Comparison of ENCODE assay signal across 11 cellular contexts in genomic region chr17:80498242-80498919, GRCh38. TPM values are rescaled to one million over a fixed set of nuclear protein-coding genes. Genes with fewer than 3 reads are reported as not detected.
DNase-seq lines count a peak whose midpoint lies in the region; ATAC-seq and TF ChIP-seq lines count a peak whose summit lies in the region.
"Had no signal": no experiment of that assay in that cellular context is flagged by ENCODE, and none has a peak within 500 bp of the region (broad histone marks: within the 10 kb centered on the region; RNA-seq: fewer than 3 reads in every experiment).

No MANE protein-coding gene starts in this region.

- H3K36me3 Mint-ChIP-seq in endothelial cell (ENCODE audit: low read depth, unreplicated experiment) (peaks cover 4% of the 10 kb centered on the region), nephron (ENCODE audit: low read depth) (no peaks in the 10 kb centered on the region)
- H3K36me3 Mint-ChIP-seq in activated T-cell treated with anti-CD3 and anti-CD28 coated beads, Interleukin-2, amount 50 U/mL, for 4 hours (ENCODE audit: insufficient read depth) = no peaks in the 10 kb centered on the region

- H3K27ac Mint-ChIP-seq in endothelial cell (ENCODE audit: unreplicated experiment) = no peak overlapping the region
- H3K27ac Mint-ChIP-seq in nephron = peak overlapping the region in 2 of 3 experiments; percentile 6 to 9

- ATAC-seq in activated T-cell treated with anti-CD3 and anti-CD28 coated beads, Interleukin-2, amount 50 U/mL, for 4 hours = no peak
- ATAC-seq in HG02852 (IDR thresholded peaks at IDR 0.05; ENCODE audit: unreplicated experiment) = no peak

- no peak for TF ChIP-seq CTCF in A673 (conservative IDR thresholded peaks at IDR 0.05; ENCODE audit: low read depth, low read length)
- no peak for TF ChIP-seq CTCF in endothelial cell (IDR thresholded peaks at IDR 0.05; ENCODE audit: unreplicated experiment)
- TF ChIP-seq CTCF in nephron (IDR thresholded peaks at IDR 0.05; ENCODE audit: unreplicated experiment in 3 of 3) = no peak

- no TSS peak for BruUV-seq in A673 (replicated peaks; lab: Mats Ljungman, UMichigan)

- no peaks in the 10 kb centered on the region for H3K27me3 ChIP-seq in A673 (replicated peaks; ENCODE audit: insufficient read depth, low read depth, low read length, poor library complexity)

- no peak overlapping the region for H3K27ac ChIP-seq in A673 (ENCODE audit: low read depth, low read length, poor library complexity, severe bottlenecking)
- H3K27ac ChIP-seq: C4-2B, hepatocyte had no signal

- H3K4me1 Mint-ChIP-seq in endothelial cell (ENCODE audit: unreplicated experiment) (no peaks in the 10 kb centered on the region), nephron (peaks cover 24% of the 10 kb centered on the region)
- H3K4me1 Mint-ChIP-seq in activated T-cell treated with anti-CD3 and anti-CD28 coated beads, Interleukin-2, amount 50 U/mL, for 4 hours (ENCODE audit: low read depth) = peaks cover 12% of the 10 kb centered on the region

- no peak overlapping the region for H3K4me3 ChIP-seq in A673 (ENCODE audit: low read depth, low read length, poor library complexity, severe bottlenecking)
- H3K4me3 ChIP-seq: hepatocyte had no signal

- no peaks in the 10 kb centered on the region for H3K9me3 Mint-ChIP-seq in endothelial cell (ENCODE audit: unreplicated experiment)
- no peaks in the 10 kb centered on the region for H3K9me3 Mint-ChIP-seq in nephron
- H3K9me3 Mint-ChIP-seq in activated T-cell treated with anti-CD3 and anti-CD28 coated beads, Interleukin-2, amount 50 U/mL, for 4 hours = no peaks in the 10 kb centered on the region

- H3K27me3 Mint-ChIP-seq in endothelial cell (ENCODE audit: unreplicated experiment) (peaks cover 10% of the 10 kb centered on the region), nephron (ENCODE audit: low read depth) (peaks cover 54% of the 10 kb centered on the region)
- peaks cover 29% of the 10 kb centered on the region for H3K27me3 Mint-ChIP-seq in activated T-cell treated with anti-CD3 and anti-CD28 coated beads, Interleukin-2, amount 50 U/mL, for 4 hours (ENCODE audit: low read depth)

- peak overlapping the region; percentile 0 for H3K4me3 Mint-ChIP-seq in endothelial cell (ENCODE audit: unreplicated experiment)
- H3K4me3 Mint-ChIP-seq in nephron = no peak overlapping the region
- no peak overlapping the region for H3K4me3 Mint-ChIP-seq in activated T-cell treated with anti-CD3 and anti-CD28 coated beads, Interleukin-2, amount 50 U/mL, for 4 hours

- POLR2A ChIA-PET in A673 (lab: Charles Lee; ENCODE audit: low non-redundant PET) = no interaction called here

- H3K9me3 ChIP-seq in A673 (ENCODE audit: low read depth, low read length, poor library complexity, severe bottlenecking) = no peaks in the 10 kb centered on the region

- H3K36me3 ChIP-seq in A673 (ENCODE audit: insufficient read depth, low read length, poor library complexity, severe bottlenecking) = no peaks in the 10 kb centered on the region

- CTCF ChIA-PET in A673 (lab: Charles Lee) = no interaction called here

- H3K4me1 ChIP-seq in A673 (ENCODE audit: insufficient read depth, low read length, poor library complexity, severe bottlenecking) = peaks cover 5% of the 10 kb centered on the region

- DNase-seq in A673 (ENCODE audit: low spot score) = peak; percentile 64
- DNase-seq in M059J (ENCODE audit: low read depth) = peak; percentile 40
- no peak for DNase-seq in endothelial cell (ENCODE audit: low spot score)
- no peak for DNase-seq in activated effector memory CD4-positive, alpha-beta T cell treated with Interleukin-2 at 50 U/mL for 16 hours
- no peak for DNase-seq in activated T-cell treated with anti-CD3 and anti-CD28 coated beads, Interleukin-2, amount 50 U/mL, for 4 hours
- no peak for DNase-seq in dermis blood vessel endothelial cell
- DNase-seq: NCI-H1092 had no signal

- intact Hi-C loops in A673 (cut with micrococcal nuclease; ENCODE audit: unreplicated experiment) = no loop called here

RNA-seq across cellular contexts. Expression of gene NPTX1, which starts 22.0 kb away (rescaled TPM):
- 0.15 and 0.43 TPM in 2 replicates for total RNA-seq in A673 (2021)
- 0.79 and 2.0 TPM in 2 replicates for total RNA-seq in M059J (2014; rRNA removed; shearing (Covaris generic))
- total RNA-seq in endothelial cell (ENCODE audit: unreplicated experiment) = 0.10 TPM
- 10 to 100 TPM; 14.0 to 22.2 (median 21.4) TPM for total RNA-seq in activated T-cell treated with anti-CD3 and anti-CD28 coated beads, Interleukin-2, amount 50 U/mL, for 4 hours
- total RNA-seq in dermis blood vessel endothelial cell = under 0.01 and 0.23 TPM in 2 replicates

RNA-seq across cellular contexts. Expression of gene RPTOR, which starts 46.3 kb away (rescaled TPM):
- total RNA-seq in A673 (2021) (54.7 and 55.2 TPM in 2 replicates), endothelial cell (ENCODE audit: unreplicated experiment) (36.7 TPM), dermis blood vessel endothelial cell (21.8 and 35.0 TPM in 2 replicates)
- 8.4 and 20.8 TPM in 2 replicates for total RNA-seq in M059J (2014; rRNA removed; shearing (Covaris generic))
- total RNA-seq in activated T-cell treated with anti-CD3 and anti-CD28 coated beads, Interleukin-2, amount 50 U/mL, for 4 hours = 10 to 100 TPM; 76.1 to 98.3 (median 89.5) TPM

Comparison
In these comparisons a context has a peak if more than half of its experiments do, and no peak if none do; other contexts are left out.
1. DNase-seq: peak in A673 (single experiment) and M059J (single experiment); none in endothelial cell (single experiment), activated effector memory CD4-positive, alpha-beta T cell treated with Interleukin-2 at 50 U/mL for 16 hours (single experiment), activated T-cell treated with anti-CD3 and anti-CD28 coated beads, Interleukin-2, amount 50 U/mL, for 4 hours (single experiment) and dermis blood vessel endothelial cell (single experiment).